ENCODE assay signal across 15 cellular contexts in the genomic region with DNA sequence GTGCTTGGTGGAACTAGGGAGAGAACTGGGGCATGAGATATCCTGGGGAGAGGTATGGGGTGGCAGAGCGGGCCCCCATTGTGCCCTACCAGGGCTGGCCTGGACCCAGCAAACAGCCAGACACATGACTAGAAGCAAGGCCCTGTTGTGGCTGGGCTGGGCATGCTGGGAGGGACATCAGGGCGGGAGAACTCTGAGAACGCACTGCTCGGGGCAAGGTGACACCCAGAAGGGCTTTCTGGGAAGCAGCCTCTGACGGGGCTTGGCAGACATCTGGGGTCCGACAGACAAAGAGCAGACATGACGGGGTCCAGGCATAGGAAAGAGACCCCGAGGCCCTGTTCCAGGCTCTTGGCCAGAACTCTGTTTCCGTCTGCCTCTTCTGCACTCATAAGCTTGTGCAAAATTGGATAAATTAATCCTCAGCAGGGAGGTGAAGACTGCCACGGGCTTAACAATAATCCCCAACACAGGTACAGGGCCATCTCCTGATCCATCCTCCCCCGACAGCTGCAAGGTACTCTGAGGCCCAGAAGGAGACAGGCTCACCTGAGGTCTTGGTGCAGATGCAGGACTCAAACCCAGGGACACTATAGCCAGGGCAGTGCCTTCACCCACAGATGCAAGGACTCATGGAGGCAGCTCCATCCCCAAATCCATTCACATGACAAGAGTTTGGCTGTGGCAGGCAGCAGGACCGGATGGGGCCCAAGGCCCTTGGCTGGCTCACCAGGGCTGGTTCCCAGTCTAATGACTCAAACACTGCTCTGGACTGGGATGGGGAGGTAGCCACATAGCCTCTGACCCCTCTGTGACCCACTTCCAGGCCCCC. TPM values are rescaled to one million over a fixed set of nuclear protein-coding genes. Genes with fewer than 3 reads are reported as not detected.
DNase-seq lines count a peak whose midpoint lies in the region; ATAC-seq, FAIRE-seq and TF ChIP-seq lines count a peak whose summit lies in the region.
"Had no signal": no experiment of that assay in that cellular context is flagged by ENCODE, and none has a peak within 500 bp of the region (broad histone marks: within the 10 kb centered on the region; RNA-seq: fewer than 3 reads in every experiment).

No MANE protein-coding gene starts in this region.

- intact Hi-C loops in left colon (cut with DNase I, micrococcal nuclease), result no loop called here

- ATAC-seq in A549 (no peak), left colon (no peak)

- no peak for TF ChIP-seq CTCF in A549 (IDR thresholded peaks at IDR 0.05)

- peak overlapping the region; percentile 38 for H3K4me2 ChIP-seq in A549

- no peaks in the 10 kb centered on the region for H3K27me3 ChIP-seq in esophagus (ENCODE audit: control insufficient read depth in 1 of 2, insufficient read depth in 2 of 2, low read length in 2 of 2)
- H3K27me3 ChIP-seq in muscle layer of duodenum (ENCODE audit: low read depth, low read length), result no peaks in the 10 kb centered on the region
- H3K27me3 ChIP-seq: SJSA1 had no signal

- H3K9me3 ChIP-seq in A549, result no peaks in the 10 kb centered on the region
- no peaks in the 10 kb centered on the region for H3K9me3 ChIP-seq in esophagus (ENCODE audit: control insufficient read depth in 2 of 2, insufficient read depth in 1 of 2, low read depth in 1 of 2, low read length in 1 of 2)
- H3K9me3 ChIP-seq in muscle layer of duodenum (ENCODE audit: control insufficient read depth in 1 of 2, low read length in 2 of 2), result no peaks in the 10 kb centered on the region
- H3K9me3 ChIP-seq: SJSA1 had no signal

- H3K4me3 ChIP-seq in A549 (no peak overlapping the region), esophagus (ENCODE audit: low read depth in 1 of 2, low read length in 2 of 2) (no peak overlapping the region), muscle layer of duodenum (ENCODE audit: low read depth in 1 of 2, low read length in 2 of 2) (peak overlapping the region in 1 of 2 donors; percentile 10)
- H3K4me3 ChIP-seq: SJSA1 had no signal

- no peak for TF ChIP-seq EP300 in A549 (IDR thresholded peaks at IDR 0.05)

- FAIRE-seq in A549 (lab: Jason Lieb, UNC), result no peak
- FAIRE-seq: GM18507, urothelium cell line had no signal

- 91% methylated on average over 12 of the region's 12 CpGs for WGBS in A549 (ENCODE audit: missing lambda C conversion rate)
- WGBS in esophagus, 2 donors, result 40 to 55% methylated on average over 12 of the region's 12 CpGs

- POLR2A ChIA-PET in A549 (lab: Yijun Ruan, JAX), result interaction anchor here (0.5 to 1.1 kb wide), 3 partner anchors 11 to 1928 kb away, joined by 4 to 5 read pairs (median 4); no protein-coding TSS in a partner anchor

- H3K36me3 ChIP-seq in esophagus (ENCODE audit: control insufficient read depth in 2 of 2, insufficient read depth in 2 of 2, low read length in 1 of 2) (peaks cover 0 to 4% of the 10 kb centered on the region in 2 donors), muscle layer of duodenum (ENCODE audit: control insufficient read depth in 1 of 2, insufficient read depth in 2 of 2, low read length in 2 of 2) (peaks cover 0 to 3% of the 10 kb centered on the region in 2 donors)

- TF ChIP-seq RAD21 in A549 (conservative IDR thresholded peaks at IDR 0.05 in 1 of 2, IDR thresholded peaks at IDR 0.05 in 1 of 2), result no peak

- H3K4me1 ChIP-seq in A549 (peaks cover 90% of the 10 kb centered on the region), esophagus (ENCODE audit: control insufficient read depth in 2 of 2, insufficient read depth in 2 of 2, low read length in 1 of 2) (peaks cover 19 to 35% of the 10 kb centered on the region in 2 donors), muscle layer of duodenum (ENCODE audit: control insufficient read depth in 1 of 2, insufficient read depth in 2 of 2, low read length in 2 of 2) (peaks cover 20 to 63% of the 10 kb centered on the region in 2 donors)

- CTCF ChIA-PET in A549 (lab: Yijun Ruan, JAX), result interaction anchor here (0.8 to 30.5 kb wide), 5 partner anchors 17 to 151 kb away, joined by 3 to 859 read pairs (median 6); no protein-coding TSS in a partner anchor

- H3K27ac ChIP-seq in A549, result peak overlapping the region; percentile 11 to 14; a peak in 3 of 6 replicates
- peak overlapping the region; percentile 0 to 47 for H3K27ac ChIP-seq in esophagus (ENCODE audit: low read depth in 2 of 2, low read length in 1 of 2)
- H3K27ac ChIP-seq in muscle layer of duodenum (ENCODE audit: low read length), result peak overlapping the region; percentile 45
- H3K27ac ChIP-seq: HL-60, SJSA1 had no signal

- no peak for DNase-seq in A549 (ENCODE audit: low read depth in 1 of 2, low spot score in 1 of 2)
- DNase-seq in NCI-H82 treated with DMSO at 0.1 percent for 48 hours (lab: John Stamatoyannopoulos, UW; ENCODE audit: unreplicated experiment), result peak; percentile 75
- DNase-seq in NCI-H2107 treated with DMSO at 0.1 percent for 48 hours (lab: John Stamatoyannopoulos, UW; ENCODE audit: unreplicated experiment), result no peak
- no peak for DNase-seq in left colon
- no peak for DNase-seq in superior temporal gyrus (ENCODE audit: extremely low spot score)
- no peak for DNase-seq in UCSD-AML1 (lab: John Stamatoyannopoulos, UW; ENCODE audit: unreplicated experiment)
- DNase-seq: activated effector memory CD4-positive, alpha-beta T cell treated with anti-CD3 and anti-CD28 coated beads, Interleukin-2, amount 50 U/mL, for 16 hours; cortex of kidney; NCI-H1092 had no signal

- TF ChIP-seq POLR2A in A549 (IDR thresholded peaks at IDR 0.05; ENCODE audit: low read length), result no peak

TF ChIP-seq in A549, 52 proteins besides CTCF, POLR2A, EP300 and RAD21:
- 0 out of 5 replicates have a peak, but pooled peaks of 1 of the 2 experiments have one; percentile 5 for TF ChIP-seq JUN (IDR thresholded peaks at IDR 0.05)
- no peak for TF ChIP-seq MAFK (IDR thresholded peaks at IDR 0.05; ENCODE audit: partially characterized antibody)

RNA-seq across cellular contexts. Expression of a gene that starts 5.4 kb away (rescaled TPM):
- polyA plus RNA-seq in A549 (2011; rRNA removed), result 47.4 and 54.6 TPM in 2 replicates
- 52.7 and 75.7 TPM in 2 replicates for polyA plus RNA-seq in A549 (2012; cell fraction: cytosol; rRNA removed)
- 415 and 599 TPM in 2 replicates for polyA plus RNA-seq in A549 (2012; cell fraction: nucleus; rRNA removed)
- polyA plus RNA-seq in A549 (2017; fragmentation: RNase III; extraction: RNeasy Plus Mini Kit Qiagen cat#74134 plus additional on column Dnase treatment), result 90.3 to 175 TPM (median 159 TPM) in 3 replicates
- 75.5 and 133 TPM in 2 replicates for polyA minus RNA-seq in A549 (2011; rRNA and poly(A)+ RNA removed)
- 100 to 1,000 TPM in 1 of 2 donors, 10 to 100 TPM in 1; 95.1 to 116 TPM for polyA plus RNA-seq in esophagus
- total RNA-seq in left colon, result 100 to 1,000 TPM; 125 to 161 TPM
